12 cellular contexts compared by ENCODE assay signal in genomic region chr20:3681352-3681930, GRCh38. TPM values are rescaled to one million over a fixed set of nuclear protein-coding genes. Genes with fewer than 3 reads are reported as not detected.
DNase-seq lines count a peak whose midpoint lies in the region; ATAC-seq and TF ChIP-seq lines count a peak whose summit lies in the region.
"Had no signal": no experiment of that assay in that cellular context is flagged by ENCODE, and none has a peak within 500 bp of the region (broad histone marks: within the 10 kb centered on the region; RNA-seq: fewer than 3 reads in every experiment).

No MANE protein-coding gene starts in this region.

- TF ChIP-seq CTCF in right atrium auricular region (IDR thresholded peaks at IDR 0.05), result no peak
- TF ChIP-seq CTCF in foreskin keratinocyte (conservative IDR thresholded peaks at IDR 0.05), result no peak
- TF ChIP-seq CTCF in osteocyte (IDR thresholded peaks at IDR 0.05), result no peak
- no peak for TF ChIP-seq CTCF in vagina (IDR thresholded peaks at IDR 0.05)

- no peaks in the 10 kb centered on the region for H3K27me3 Mint-ChIP-seq in osteocyte (ENCODE audit: unreplicated experiment)

- H3K9me3 Mint-ChIP-seq in osteocyte (ENCODE audit: unreplicated experiment), result no peaks in the 10 kb centered on the region
- H3K9me3 Mint-ChIP-seq: activated CD8-positive, alpha-beta T cell treated with anti-CD3 and anti-CD28 coated beads for 36 hours had no signal

- DNase-seq in right atrium auricular region (ENCODE audit: low spot score) (no peak), left ventricle myocardium superior (no peak), foreskin keratinocyte (no peak), osteocyte (ENCODE audit: extremely low spot score, unreplicated experiment) (no peak), vagina (ENCODE audit: extremely low spot score in 2 of 2) (no peak), NCI-H774 (lab: John Stamatoyannopoulos, UW) (no peak), T-helper 2 cell (no peak), NCI-H526 (lab: John Stamatoyannopoulos, UW) (no peak)
- DNase-seq: activated CD8-positive, alpha-beta T cell treated with anti-CD3 and anti-CD28 coated beads for 36 hours; NCI-H226 had no signal

- peak overlapping the region; percentile 81 for H3K27ac Mint-ChIP-seq in osteocyte (ENCODE audit: unreplicated experiment)
- H3K27ac Mint-ChIP-seq: activated CD8-positive, alpha-beta T cell treated with anti-CD3 and anti-CD28 coated beads for 36 hours had no signal

- H3K9me3 ChIP-seq in right atrium auricular region (no peaks in the 10 kb centered on the region), vagina (no peaks in the 10 kb centered on the region)

- H3K27me3 ChIP-seq in right atrium auricular region (peaks cover 0 to 3% of the 10 kb centered on the region in 2 donors), foreskin keratinocyte (peaks cover 87% of the 10 kb centered on the region), vagina (no peaks in the 10 kb centered on the region)

- H3K4me3 ChIP-seq in right atrium auricular region (peak overlapping the region; percentile 48 to 61), vagina (peak overlapping the region; percentile 57 to 74)
- H3K4me3 ChIP-seq: K562, SK-N-MC had no signal

- H3K27ac ChIP-seq in right atrium auricular region, result peak overlapping the region; percentile 78 to 85
- no peak overlapping the region for H3K27ac ChIP-seq in foreskin keratinocyte
- peak overlapping the region; percentile 89 for H3K27ac ChIP-seq in vagina
- H3K27ac ChIP-seq: SK-N-MC had no signal

- intact Hi-C loops in left ventricle myocardium superior (cut with micrococcal nuclease) (no loop called here), vagina (cut with DNase I) (no loop called here)

- H3K36me3 Mint-ChIP-seq in osteocyte (ENCODE audit: unreplicated experiment), result no peaks in the 10 kb centered on the region

- TF ChIP-seq POLR2A in vagina (IDR thresholded peaks at IDR 0.05), result no peak

- peak overlapping the region; percentile 72 for H3K4me3 Mint-ChIP-seq in osteocyte (ENCODE audit: unreplicated experiment)
- H3K4me3 Mint-ChIP-seq: activated CD8-positive, alpha-beta T cell treated with anti-CD3 and anti-CD28 coated beads for 36 hours had no signal

- H3K36me3 ChIP-seq in right atrium auricular region (no peaks in the 10 kb centered on the region), vagina (no peaks in the 10 kb centered on the region)

- ATAC-seq in left ventricle myocardium superior (no peak), foreskin keratinocyte (peak; percentile 14)
- ATAC-seq: activated CD8-positive, alpha-beta T cell treated with anti-CD3 and anti-CD28 coated beads for 36 hours had no signal

- H3K4me1 ChIP-seq in right atrium auricular region, result peaks cover 0 to 48% of the 10 kb centered on the region in 2 donors
- H3K4me1 ChIP-seq in foreskin keratinocyte, result no peaks in the 10 kb centered on the region
- peaks cover 41% of the 10 kb centered on the region for H3K4me1 ChIP-seq in vagina

- peaks cover 51% of the 10 kb centered on the region for H3K4me1 Mint-ChIP-seq in osteocyte (ENCODE audit: unreplicated experiment)

RNA-seq across cellular contexts. Expression of gene ADAM33, which starts 0.4 kb away (rescaled TPM):
- total RNA-seq in right atrium auricular region (10 to 100 TPM in 1 of 2 donors, 1 to 10 TPM in 1; 9.7 to 13.8 TPM), left ventricle myocardium superior (12.2 TPM), foreskin keratinocyte (not detected in 2 replicates), osteocyte (32.0 and 34.7 TPM in 2 replicates), vagina (119 TPM)
- not detected in 2 replicates for polyA plus RNA-seq in foreskin keratinocyte
- total RNA-seq: activated CD8-positive, alpha-beta T cell treated with anti-CD3 and anti-CD28 coated beads for 36 hours; K562 had no signal
- polyA plus RNA-seq: K562 had no signal

RNA-seq across cellular contexts. Expression of gene GFRA4, which starts 18.2 kb away (rescaled TPM):
- not detected for total RNA-seq in right atrium auricular region
- total RNA-seq in left ventricle myocardium superior, result not detected
- total RNA-seq in foreskin keratinocyte, result not detected in 2 replicates
- polyA plus RNA-seq in foreskin keratinocyte, result not detected in 2 replicates
- total RNA-seq in osteocyte, result not detected in 2 replicates
- not detected for total RNA-seq in vagina
- total RNA-seq: activated CD8-positive, alpha-beta T cell treated with anti-CD3 and anti-CD28 coated beads for 36 hours; K562 had no signal
- polyA plus RNA-seq: K562 had no signal

RNA-seq across cellular contexts. Expression of gene SIGLEC1, which starts 31.0 kb away (rescaled TPM):
- total RNA-seq in right atrium auricular region, result 1 to 10 TPM; 3.2 to 3.9 TPM
- 7.1 TPM for total RNA-seq in left ventricle myocardium superior
- not detected in 2 replicates for total RNA-seq in foreskin keratinocyte
- polyA plus RNA-seq in foreskin keratinocyte, result not detected in 2 replicates
- 0.21 TPM in 2 replicates for total RNA-seq in osteocyte
- total RNA-seq in vagina, result 8.8 TPM
- total RNA-seq: activated CD8-positive, alpha-beta T cell treated with anti-CD3 and anti-CD28 coated beads for 36 hours had no signal
- polyA plus RNA-seq: K562 had no signal

RNA-seq across cellular contexts. Expression of gene HSPA12B, which starts 51.0 kb away (rescaled TPM):
- 10 to 100 TPM; 11.2 to 13.4 TPM for total RNA-seq in right atrium auricular region
- 16.2 TPM for total RNA-seq in left ventricle myocardium superior
- total RNA-seq in foreskin keratinocyte, result 0.04 and 0.10 TPM in 2 replicates
- 0.02 TPM in 2 replicates for polyA plus RNA-seq in foreskin keratinocyte
- total RNA-seq in osteocyte, result not detected in 2 replicates
- total RNA-seq in vagina, result 21.6 TPM
- total RNA-seq: activated CD8-positive, alpha-beta T cell treated with anti-CD3 and anti-CD28 coated beads for 36 hours had no signal

Comparison
In these comparisons a context has a peak if more than half of its experiments do, and no peak if none do; other contexts are left out.
1. RNA of gene ADAM33, which starts 0.4 kb away (total RNA-seq): 119 TPM in vagina (single experiment), 32.0 to 34.7 TPM in osteocyte, 9.7 to 13.8 TPM in right atrium auricular region and 12.2 TPM in left ventricle myocardium superior (single experiment); not detected in foreskin keratinocyte; every median in the first group is over 10 times any median in the second.